In genomic region chr4:95547708-95548471, GRCh38 we compare ENCODE assay signal across 9 cellular contexts. TPM values are rescaled to one million over a fixed set of nuclear protein-coding genes. Genes with fewer than 3 reads are reported as not detected.
A peak's percentile ranks its signal among the peaks of the same experiment; 100 is the strongest.
DNase-seq lines count a peak whose midpoint lies in the region; ATAC-seq and TF ChIP-seq lines count a peak whose summit lies in the region.
"Had no signal": no experiment of that assay in that cellular context is flagged by ENCODE, and none has a peak within 500 bp of the region (broad histone marks: within the 10 kb centered on the region; RNA-seq: fewer than 3 reads in every experiment).

No MANE protein-coding gene starts in this region.

- peak; percentile 7 for DNase-seq in activated CD4-positive, alpha-beta T cell treated with anti-CD3 and anti-CD28 coated beads, Interleukin-2, amount 10 ng/mL, durations not matched to agents 7 days and 5 days
- no peak for DNase-seq in activated CD4-positive, alpha-beta T cell treated with anti-CD3 and anti-CD28 coated beads for 4 hours
- DNase-seq in mesenchymal stem cell (peak; percentile 80), testis (peak; percentile 71), NK-92 (lab: John Stamatoyannopoulos, UW; ENCODE audit: unreplicated experiment) (no peak)
- DNase-seq in activated effector memory CD4-positive, alpha-beta T cell treated with anti-CD3 and anti-CD28 coated beads, Interleukin-2, amount 50 U/mL, for 16 hours, result no peak

- H3K36me3 ChIP-seq in ectodermal cell (ENCODE audit: control insufficient read depth, insufficient read depth, low read length), result no peaks in the 10 kb centered on the region
- no peaks in the 10 kb centered on the region for H3K36me3 ChIP-seq in mesenchymal stem cell (ENCODE audit: control insufficient read depth in 1 of 2, insufficient read depth in 2 of 2, low read depth in 1 of 2, low read length in 2 of 2)
- H3K36me3 ChIP-seq in testis (ENCODE audit: low read depth, missing control alignments), result no peaks in the 10 kb centered on the region
- H3K36me3 ChIP-seq: SJSA1 had no signal

- H3K4me2 ChIP-seq in mesenchymal stem cell (ENCODE audit: low read length, poor library complexity, severe bottlenecking), result peak overlapping the region; percentile 100

- H2AK5ac ChIP-seq in mesenchymal stem cell (ENCODE audit: low read length, severe bottlenecking), result no peak overlapping the region

- H4K8ac ChIP-seq in mesenchymal stem cell (ENCODE audit: low read length), result peak overlapping the region; percentile 72

- peak overlapping the region; percentile 6 for H2BK15ac ChIP-seq in mesenchymal stem cell (ENCODE audit: low read depth, poor library complexity, severe bottlenecking)

- no peak overlapping the region for H2AFZ ChIP-seq in mesenchymal stem cell (ENCODE audit: low read depth, low read length)

- no peak for TF ChIP-seq CTCF in testis (IDR thresholded peaks at IDR 0.05)

- TF ChIP-seq POLR2A in testis (IDR thresholded peaks at IDR 0.05), result no peak

- 1% methylated on average over 41 of the region's 41 CpGs for WGBS in ectodermal cell, 2 experiments
- under 1% methylated on average over 36 of the region's 41 CpGs for WGBS in mesenchymal stem cell
- whole genome bisulfite sequencing in testis, 2 donors, result 0 to 4% methylated on average over 21 to 41 of the region's 41 CpGs

- ATAC-seq in HG03442 (IDR thresholded peaks at IDR 0.05; ENCODE audit: unreplicated experiment), result no peak

- H4K91ac ChIP-seq in mesenchymal stem cell (ENCODE audit: low read length), result peak overlapping the region; percentile 14

- H3K4ac ChIP-seq in mesenchymal stem cell (ENCODE audit: low read depth in 1 of 2, low read length in 2 of 2), result peak overlapping the region; percentile 75 to 87

- peaks cover 53% of the 10 kb centered on the region for H3K27me3 ChIP-seq in ectodermal cell (ENCODE audit: control insufficient read depth, insufficient read depth, low read length, poor library complexity, severe bottlenecking)
- H3K27me3 ChIP-seq in mesenchymal stem cell (ENCODE audit: control insufficient read depth in 1 of 2, insufficient read depth in 1 of 2, low read length in 2 of 2), result peaks cover 8 to 74% of the 10 kb centered on the region in 2 experiments
- no peaks in the 10 kb centered on the region for H3K27me3 ChIP-seq in testis

- CTCF ChIA-PET in activated CD4-positive, alpha-beta T cell treated with anti-CD3 and anti-CD28 coated beads, Interleukin-2, amount 10 ng/mL, durations not matched to agents 7 days and 5 days (lab: Charles Lee), result no interaction called here

- no peaks in the 10 kb centered on the region for H3K79me1 ChIP-seq in mesenchymal stem cell (replicated peaks; ENCODE audit: low read length, poor library complexity, severe bottlenecking)

- no peak overlapping the region for H3K9ac ChIP-seq in mesenchymal stem cell (ENCODE audit: low read length)

- peak overlapping the region; percentile 71 for H2BK120ac ChIP-seq in mesenchymal stem cell (ENCODE audit: low read depth, low read length)

- H3K14ac ChIP-seq in mesenchymal stem cell (ENCODE audit: low read length in 2 of 2), result peak overlapping the region; percentile 44 to 78

- H3K9me3 ChIP-seq in ectodermal cell (ENCODE audit: control insufficient read depth, low read length) (no peaks in the 10 kb centered on the region), mesenchymal stem cell (ENCODE audit: control insufficient read depth, low read length) (no peaks in the 10 kb centered on the region), testis (no peaks in the 10 kb centered on the region)
- H3K9me3 ChIP-seq: SJSA1 had no signal

- peak overlapping the region; percentile 65 for H3K4me3 ChIP-seq in ectodermal cell (ENCODE audit: insufficient read depth, low read depth, low read length)
- H3K4me3 ChIP-seq in mesenchymal stem cell (ENCODE audit: insufficient read depth in 1 of 2, low read depth in 1 of 2, low read length in 2 of 2), result peak overlapping the region; percentile 52 to 73
- H3K4me3 ChIP-seq in testis, result peak overlapping the region; percentile 78 to 85

- H2BK5ac ChIP-seq in mesenchymal stem cell (ENCODE audit: low read depth, low read length, poor library complexity, severe bottlenecking), result no peak overlapping the region

- H3K27ac Mint-ChIP-seq in activated CD4-positive, alpha-beta T cell treated with anti-CD3 and anti-CD28 coated beads, Interleukin-2, amount 10 ng/mL, durations not matched to agents 7 days and 5 days, result no peak overlapping the region

- peaks cover 83% of the 10 kb centered on the region for H3K27me3 Mint-ChIP-seq in activated CD4-positive, alpha-beta T cell treated with anti-CD3 and anti-CD28 coated beads, Interleukin-2, amount 10 ng/mL, durations not matched to agents 7 days and 5 days

- POLR2A ChIA-PET in activated CD4-positive, alpha-beta T cell treated with anti-CD3 and anti-CD28 coated beads, Interleukin-2, amount 10 ng/mL, durations not matched to agents 7 days and 5 days (lab: Charles Lee), result no interaction called here

- H3K23ac ChIP-seq in mesenchymal stem cell (ENCODE audit: low read length in 2 of 2), result peak overlapping the region in 1 of 2 experiments; percentile 35

- peaks cover 25% of the 10 kb centered on the region for H3K4me1 Mint-ChIP-seq in activated CD4-positive, alpha-beta T cell treated with anti-CD3 and anti-CD28 coated beads, Interleukin-2, amount 10 ng/mL, durations not matched to agents 7 days and 5 days

- H3K9me3 Mint-ChIP-seq in activated CD4-positive, alpha-beta T cell treated with anti-CD3 and anti-CD28 coated beads, Interleukin-2, amount 10 ng/mL, durations not matched to agents 7 days and 5 days, result no peaks in the 10 kb centered on the region

- H2BK12ac ChIP-seq in mesenchymal stem cell (ENCODE audit: low read length in 2 of 2), result peak overlapping the region; percentile 39 to 95

- no peaks in the 10 kb centered on the region for H3K36me3 Mint-ChIP-seq in activated CD4-positive, alpha-beta T cell treated with anti-CD3 and anti-CD28 coated beads, Interleukin-2, amount 10 ng/mL, durations not matched to agents 7 days and 5 days (ENCODE audit: low read depth)

- H3K4me3 Mint-ChIP-seq in activated CD4-positive, alpha-beta T cell treated with anti-CD3 and anti-CD28 coated beads, Interleukin-2, amount 10 ng/mL, durations not matched to agents 7 days and 5 days, result peak overlapping the region; percentile 16

- intact Hi-C loops in testis (cut with DNase I; ENCODE audit: low total_unique reads), result no loop called here

- peak overlapping the region; percentile 69 to 89 for H3K18ac ChIP-seq in mesenchymal stem cell (ENCODE audit: low read depth in 1 of 2, low read length in 2 of 2)

- H3K4me1 ChIP-seq in ectodermal cell (ENCODE audit: control insufficient read depth, insufficient read depth, low read length) (peaks cover 17% of the 10 kb centered on the region), mesenchymal stem cell (ENCODE audit: control insufficient read depth, insufficient read depth, low read depth, low read length) (peaks cover 16% of the 10 kb centered on the region), testis (peaks cover 17% of the 10 kb centered on the region)

- no peak overlapping the region for H3K27ac ChIP-seq in ectodermal cell (ENCODE audit: insufficient read depth, low read depth, low read length, poor library complexity, severe bottlenecking)
- H3K27ac ChIP-seq in mesenchymal stem cell (ENCODE audit: low read length, poor library complexity, severe bottlenecking), result no peak overlapping the region
- peak overlapping the region; percentile 92 to 95 for H3K27ac ChIP-seq in testis
- H3K27ac ChIP-seq: SJSA1 had no signal

RNA-seq across cellular contexts. Expression of gene UNC5C, which starts 0.9 kb away (rescaled TPM):
- not detected for total RNA-seq in activated CD4-positive, alpha-beta T cell treated with anti-CD3 and anti-CD28 coated beads, Interleukin-2, amount 10 ng/mL, durations not matched to agents 7 days and 5 days
- polyA plus RNA-seq in ectodermal cell (2013, experiment 1 of 4), result 7.1 TPM
- polyA plus RNA-seq in ectodermal cell (2013, experiment 2 of 4), result 5.0 TPM
- 6.3 TPM for polyA plus RNA-seq in ectodermal cell (2013, experiment 3 of 4)
- 6.0 TPM for polyA plus RNA-seq in ectodermal cell (2013, experiment 4 of 4)
- 14.9 TPM for polyA plus RNA-seq in mesenchymal stem cell (2013, experiment 1 of 2)
- polyA plus RNA-seq in mesenchymal stem cell (2013, experiment 2 of 2), result 14.1 TPM
- 10 to 100 TPM; 20.5 to 22.8 TPM for total RNA-seq in testis
- polyA plus RNA-seq in testis (ENCODE audit: insufficient read depth, low read depth, low replicate concordance), result 6.8 TPM

Comparison
In these comparisons a context has a peak if more than half of its experiments do, and no peak if none do; other contexts are left out.
1. DNase-seq: peak in activated CD4-positive, alpha-beta T cell treated with anti-CD3 and anti-CD28 coated beads, Interleukin-2, amount 10 ng/mL, durations not matched to agents 7 days and 5 days (single experiment), mesenchymal stem cell (single experiment) and testis (single experiment); none in activated CD4-positive, alpha-beta T cell treated with anti-CD3 and anti-CD28 coated beads for 4 hours (0 of 2), NK-92 (single experiment) and activated effector memory CD4-positive, alpha-beta T cell treated with anti-CD3 and anti-CD28 coated beads, Interleukin-2, amount 50 U/mL, for 16 hours (single experiment).
2. H3K27ac ChIP-seq: peak in testis (2 of 2); none in ectodermal cell (single experiment) and mesenchymal stem cell (single experiment).
3. RNA of gene UNC5C, which starts 0.9 kb away (total RNA-seq): 20.5 to 22.8 TPM in testis; not detected in activated CD4-positive, alpha-beta T cell treated with anti-CD3 and anti-CD28 coated beads, Interleukin-2, amount 10 ng/mL, durations not matched to agents 7 days and 5 days; every median in the first group is over 10 times any median in the second.
4. Peak in every context shown above with its lines, with median percentiles within 50 percentile points of each other: H3K4me3 ChIP-seq.